In the genomic region with DNA sequence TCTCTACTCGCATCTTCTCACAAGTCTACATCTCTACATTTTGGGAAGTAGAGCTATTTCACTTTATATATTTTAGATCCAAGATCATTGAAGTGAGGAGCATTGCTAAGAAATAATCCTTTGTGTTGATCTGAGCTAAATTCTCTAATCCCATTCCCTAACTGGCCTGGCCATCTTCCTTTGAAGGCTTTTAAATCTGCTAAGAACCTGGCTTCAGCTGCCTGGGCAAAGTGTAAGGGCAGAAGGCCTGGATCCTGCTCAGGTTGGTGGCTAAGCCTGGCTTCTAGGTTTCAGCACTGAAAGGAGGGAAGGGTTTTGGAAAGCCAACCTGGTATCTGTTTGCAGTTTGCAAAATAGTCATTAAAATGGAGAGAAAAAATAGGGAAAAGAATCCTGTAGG, we compare ENCODE assay signal across 19 cellular contexts.
DNase-seq lines count a peak whose midpoint lies in the region; FAIRE-seq and TF ChIP-seq lines count a peak whose summit lies in the region.
"Had no signal": no experiment of that assay in that cellular context is flagged by ENCODE, and none has a peak within 500 bp of the region (broad histone marks: within the 10 kb centered on the region; RNA-seq: fewer than 3 reads in every experiment).

No MANE protein-coding gene starts in this region.

- H3K27me3 ChIP-seq in WERI-Rb-1 (ENCODE audit: insufficient read depth, low read depth, severe bottlenecking) (no peaks in the 10 kb centered on the region), thyroid gland (no peaks in the 10 kb centered on the region)
- H3K27me3 ChIP-seq: BLaER1 treated with 17β-estradiol and CSF1 and Interleukin-3, amounts not matched to agents 10 nM and 100 nM had no signal

- H3K4me3 ChIP-seq in WERI-Rb-1 (ENCODE audit: low read depth, low read length) (no peak overlapping the region), thyroid gland (replicated peaks in 1 of 3) (no peak overlapping the region)
- H3K4me3 ChIP-seq: A549; BLaER1 treated with 17β-estradiol and CSF1 and Interleukin-3, amounts not matched to agents 10 nM and 100 nM had no signal

- H3K36me3 ChIP-seq in WERI-Rb-1 = no peaks in the 10 kb centered on the region
- no peaks in the 10 kb centered on the region for H3K36me3 ChIP-seq in thyroid gland
- H3K36me3 ChIP-seq: BLaER1 treated with 17β-estradiol and CSF1 and Interleukin-3, amounts not matched to agents 10 nM and 100 nM had no signal

- no peaks in the 10 kb centered on the region for H3K4me1 ChIP-seq in thyroid gland
- H3K4me1 ChIP-seq: A549; BLaER1 treated with 17β-estradiol and CSF1 and Interleukin-3, amounts not matched to agents 10 nM and 100 nM; Caco-2 had no signal

- WGBS in thyroid gland, 2 donors = 81 to 85% methylated on average over 1 of the region's 1 CpG

- FAIRE-seq in GM12891 (lab: Jason Lieb, UNC) = no peak
- FAIRE-seq: A549, G401.6, GM12892, GM18507 had no signal

- no peak for TF ChIP-seq POLR2A in GM12891 (IDR thresholded peaks at IDR 0.05; ENCODE audit: low read depth, low read length)
- TF ChIP-seq POLR2A in thyroid gland (IDR thresholded peaks at IDR 0.05) = no peak

- peak; percentile 43 for DNase-seq in D341Med (ENCODE audit: low spot score)
- peak; percentile 93 for DNase-seq in NCI-H82 (lab: John Stamatoyannopoulos, UW)
- peak; percentile 71 for DNase-seq in WERI-Rb-1
- no peak for DNase-seq in GM12891 (ENCODE audit: insufficient read length, low spot score)
- DNase-seq in thyroid gland = no peak
- DNase-seq: AML-193; Caco-2; Calu3; CD4-positive, alpha-beta T cell; CD8-positive, alpha-beta T cell; DMS79 treated with DMSO at 0.1 percent for 48 hours; GF-D8 had no signal

- H3K27ac ChIP-seq in WERI-Rb-1 (no peak overlapping the region), thyroid gland (no peak overlapping the region)
- H3K27ac ChIP-seq: 22Rv1; A549; BLaER1 treated with 17β-estradiol and CSF1 and Interleukin-3, amounts not matched to agents 10 nM and 100 nM; C4-2B had no signal

- TF ChIP-seq CTCF in WERI-Rb-1 (IDR thresholded peaks at IDR 0.05; ENCODE audit: low read depth, low read length) = no peak
- TF ChIP-seq CTCF in thyroid gland (IDR thresholded peaks at IDR 0.05) = no peak

- H3K9me3 ChIP-seq in WERI-Rb-1 (ENCODE audit: severe bottlenecking) (no peaks in the 10 kb centered on the region), thyroid gland (no peaks in the 10 kb centered on the region)
- H3K9me3 ChIP-seq: A549; BLaER1 treated with 17β-estradiol and CSF1 and Interleukin-3, amounts not matched to agents 10 nM and 100 nM; Caco-2 had no signal

- intact Hi-C loops in thyroid gland (cut with DNase I) = no loop called here

TF ChIP-seq in GM12891, 5 proteins besides CTCF, POLR2A, EP300 and RAD21:
- TF ChIP-seq TAF1 (IDR thresholded peaks at IDR 0.05; ENCODE audit: low read depth, low read length) (no peak), POU2F2 (IDR thresholded peaks at IDR 0.05; ENCODE audit: low read depth, low read length) (no peak), PAX5 (IDR thresholded peaks at IDR 0.05; ENCODE audit: insufficient read depth, low read length, severe bottlenecking) (no peak), SPI1 (IDR thresholded peaks at IDR 0.05; ENCODE audit: low read depth, low read length) (no peak), POLR2AphosphoS5 (IDR thresholded peaks at IDR 0.05; ENCODE audit: low read depth, low read length) (no peak)

Comparison
In these comparisons a context has a peak if more than half of its experiments do, and no peak if none do; other contexts are left out.
1. DNase-seq: peak in D341Med (single experiment), NCI-H82 (single experiment) and WERI-Rb-1 (single experiment); none in GM12891 (single experiment) and thyroid gland (0 of 2).